ENCODE assay signal across 2 cellular contexts in the genomic region with DNA sequence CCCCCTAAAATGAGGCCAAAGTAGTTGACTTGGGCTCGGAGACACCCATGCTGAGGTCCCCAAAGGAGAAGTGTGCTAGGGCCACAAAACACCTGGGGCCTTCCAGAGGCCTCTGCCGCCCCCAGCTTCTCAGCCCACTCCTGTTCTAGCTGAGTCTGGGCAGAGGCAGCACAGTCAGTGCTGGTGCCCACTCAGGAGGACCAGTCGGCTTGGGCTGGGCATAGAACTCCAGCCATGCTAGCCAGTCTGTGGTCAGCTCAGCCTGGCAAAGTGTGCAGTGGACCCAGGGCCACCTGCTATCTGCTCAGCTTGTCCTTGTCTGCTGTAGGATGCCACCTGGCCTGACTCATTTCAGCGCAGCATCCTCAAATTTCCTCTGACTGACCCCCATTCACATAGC.
TF ChIP-seq lines count a peak whose summit lies in the region.

No MANE protein-coding gene starts in this region.

TF ChIP-seq in HEK293, 187 proteins besides CTCF, POLR2A, EP300 and RAD21:
- TF ChIP-seq ZFHX2 (tag by site-specific recombination; conservative IDR thresholded peaks at IDR 0.05): peak; percentile 65
- no peak for TF ChIP-seq BCL11B (tag by site-specific recombination; IDR thresholded peaks at IDR 0.05; ENCODE audit: low read depth)
- TF ChIP-seq EGR2 (tag by site-specific recombination; IDR thresholded peaks at IDR 0.05; ENCODE audit: low read depth): peak; percentile 40; the same call in 1 of the 2 replicates

TF ChIP-seq in H1, 55 proteins besides CTCF, POLR2A, EP300 and RAD21:
- TF ChIP-seq, protein P1, sequence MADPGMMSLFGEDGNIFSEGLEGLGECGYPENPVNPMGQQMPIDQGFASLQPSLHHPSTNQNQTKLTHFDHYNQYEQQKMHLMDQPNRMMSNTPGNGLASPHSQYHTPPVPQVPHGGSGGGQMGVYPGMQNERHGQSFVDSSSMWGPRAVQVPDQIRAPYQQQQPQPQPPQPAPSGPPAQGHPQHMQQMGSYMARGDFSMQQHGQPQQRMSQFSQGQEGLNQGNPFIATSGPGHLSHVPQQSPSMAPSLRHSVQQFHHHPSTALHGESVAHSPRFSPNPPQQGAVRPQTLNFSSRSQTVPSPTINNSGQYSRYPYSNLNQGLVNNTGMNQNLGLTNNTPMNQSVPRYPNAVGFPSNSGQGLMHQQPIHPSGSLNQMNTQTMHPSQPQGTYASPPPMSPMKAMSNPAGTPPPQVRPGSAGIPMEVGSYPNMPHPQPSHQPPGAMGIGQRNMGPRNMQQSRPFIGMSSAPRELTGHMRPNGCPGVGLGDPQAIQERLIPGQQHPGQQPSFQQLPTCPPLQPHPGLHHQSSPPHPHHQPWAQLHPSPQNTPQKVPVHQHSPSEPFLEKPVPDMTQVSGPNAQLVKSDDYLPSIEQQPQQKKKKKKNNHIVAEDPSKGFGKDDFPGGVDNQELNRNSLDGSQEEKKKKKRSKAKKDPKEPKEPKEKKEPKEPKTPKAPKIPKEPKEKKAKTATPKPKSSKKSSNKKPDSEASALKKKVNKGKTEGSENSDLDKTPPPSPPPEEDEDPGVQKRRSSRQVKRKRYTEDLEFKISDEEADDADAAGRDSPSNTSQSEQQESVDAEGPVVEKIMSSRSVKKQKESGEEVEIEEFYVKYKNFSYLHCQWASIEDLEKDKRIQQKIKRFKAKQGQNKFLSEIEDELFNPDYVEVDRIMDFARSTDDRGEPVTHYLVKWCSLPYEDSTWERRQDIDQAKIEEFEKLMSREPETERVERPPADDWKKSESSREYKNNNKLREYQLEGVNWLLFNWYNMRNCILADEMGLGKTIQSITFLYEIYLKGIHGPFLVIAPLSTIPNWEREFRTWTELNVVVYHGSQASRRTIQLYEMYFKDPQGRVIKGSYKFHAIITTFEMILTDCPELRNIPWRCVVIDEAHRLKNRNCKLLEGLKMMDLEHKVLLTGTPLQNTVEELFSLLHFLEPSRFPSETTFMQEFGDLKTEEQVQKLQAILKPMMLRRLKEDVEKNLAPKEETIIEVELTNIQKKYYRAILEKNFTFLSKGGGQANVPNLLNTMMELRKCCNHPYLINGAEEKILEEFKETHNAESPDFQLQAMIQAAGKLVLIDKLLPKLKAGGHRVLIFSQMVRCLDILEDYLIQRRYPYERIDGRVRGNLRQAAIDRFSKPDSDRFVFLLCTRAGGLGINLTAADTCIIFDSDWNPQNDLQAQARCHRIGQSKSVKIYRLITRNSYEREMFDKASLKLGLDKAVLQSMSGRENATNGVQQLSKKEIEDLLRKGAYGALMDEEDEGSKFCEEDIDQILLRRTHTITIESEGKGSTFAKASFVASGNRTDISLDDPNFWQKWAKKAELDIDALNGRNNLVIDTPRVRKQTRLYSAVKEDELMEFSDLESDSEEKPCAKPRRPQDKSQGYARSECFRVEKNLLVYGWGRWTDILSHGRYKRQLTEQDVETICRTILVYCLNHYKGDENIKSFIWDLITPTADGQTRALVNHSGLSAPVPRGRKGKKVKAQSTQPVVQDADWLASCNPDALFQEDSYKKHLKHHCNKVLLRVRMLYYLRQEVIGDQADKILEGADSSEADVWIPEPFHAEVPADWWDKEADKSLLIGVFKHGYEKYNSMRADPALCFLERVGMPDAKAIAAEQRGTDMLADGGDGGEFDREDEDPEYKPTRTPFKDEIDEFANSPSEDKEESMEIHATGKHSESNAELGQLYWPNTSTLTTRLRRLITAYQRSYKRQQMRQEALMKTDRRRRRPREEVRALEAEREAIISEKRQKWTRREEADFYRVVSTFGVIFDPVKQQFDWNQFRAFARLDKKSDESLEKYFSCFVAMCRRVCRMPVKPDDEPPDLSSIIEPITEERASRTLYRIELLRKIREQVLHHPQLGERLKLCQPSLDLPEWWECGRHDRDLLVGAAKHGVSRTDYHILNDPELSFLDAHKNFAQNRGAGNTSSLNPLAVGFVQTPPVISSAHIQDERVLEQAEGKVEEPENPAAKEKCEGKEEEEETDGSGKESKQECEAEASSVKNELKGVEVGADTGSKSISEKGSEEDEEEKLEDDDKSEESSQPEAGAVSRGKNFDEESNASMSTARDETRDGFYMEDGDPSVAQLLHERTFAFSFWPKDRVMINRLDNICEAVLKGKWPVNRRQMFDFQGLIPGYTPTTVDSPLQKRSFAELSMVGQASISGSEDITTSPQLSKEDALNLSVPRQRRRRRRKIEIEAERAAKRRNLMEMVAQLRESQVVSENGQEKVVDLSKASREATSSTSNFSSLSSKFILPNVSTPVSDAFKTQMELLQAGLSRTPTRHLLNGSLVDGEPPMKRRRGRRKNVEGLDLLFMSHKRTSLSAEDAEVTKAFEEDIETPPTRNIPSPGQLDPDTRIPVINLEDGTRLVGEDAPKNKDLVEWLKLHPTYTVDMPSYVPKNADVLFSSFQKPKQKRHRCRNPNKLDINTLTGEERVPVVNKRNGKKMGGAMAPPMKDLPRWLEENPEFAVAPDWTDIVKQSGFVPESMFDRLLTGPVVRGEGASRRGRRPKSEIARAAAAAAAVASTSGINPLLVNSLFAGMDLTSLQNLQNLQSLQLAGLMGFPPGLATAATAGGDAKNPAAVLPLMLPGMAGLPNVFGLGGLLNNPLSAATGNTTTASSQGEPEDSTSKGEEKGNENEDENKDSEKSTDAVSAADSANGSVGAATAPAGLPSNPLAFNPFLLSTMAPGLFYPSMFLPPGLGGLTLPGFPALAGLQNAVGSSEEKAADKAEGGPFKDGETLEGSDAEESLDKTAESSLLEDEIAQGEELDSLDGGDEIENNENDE (IDR thresholded peaks at IDR 0.05; ENCODE audit: insufficient replicate concordance, low read length): no peak
- TF ChIP-seq CBX8 (IDR thresholded peaks at IDR 0.05; ENCODE audit: borderline replicate concordance, low read depth, low read length): no peak
- no peak for TF ChIP-seq SRF (IDR thresholded peaks at IDR 0.05; ENCODE audit: low read depth, low read length)
- TF ChIP-seq RNF2 (IDR thresholded peaks at IDR 0.05; ENCODE audit: borderline replicate concordance, low read depth, low read length, missing control alignments, poor library complexity, severe bottlenecking): no peak
- TF ChIP-seq CHD2 (IDR thresholded peaks at IDR 0.05; ENCODE audit: low read length): no peak
- TF ChIP-seq SIX5 (IDR thresholded peaks at IDR 0.05; ENCODE audit: low read depth, low read length): no peak
- TF ChIP-seq MAFK (IDR thresholded peaks at IDR 0.05; ENCODE audit: low read depth, low read length): no peak
- no peak for TF ChIP-seq RFX5 (IDR thresholded peaks at IDR 0.05; ENCODE audit: borderline replicate concordance, low read depth, low read length)
- TF ChIP-seq ZNF274 (IDR thresholded peaks at IDR 0.05; ENCODE audit: borderline replicate concordance, extremely low read depth, low read length): no peak
